In the genomic region with DNA sequence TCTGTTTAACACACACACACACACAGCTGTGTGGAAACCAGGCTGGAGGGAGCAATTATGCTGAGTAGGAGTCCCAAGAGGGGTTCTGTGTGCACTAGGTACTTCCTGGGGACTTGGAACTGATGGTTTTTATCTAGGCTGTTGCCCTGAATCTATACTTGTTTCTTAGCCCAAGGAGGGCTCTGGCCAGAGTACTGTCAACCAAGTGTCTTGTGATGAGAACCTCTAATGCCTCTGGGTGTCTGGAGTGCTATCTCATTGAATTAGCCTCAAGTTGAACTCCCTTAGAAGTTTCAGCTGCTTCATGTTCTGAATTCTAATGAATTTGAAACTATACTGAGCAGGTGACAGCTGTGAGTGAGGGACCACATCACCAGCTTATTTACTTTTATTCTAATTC, we compare ENCODE assay signal across 10 cellular contexts. TPM values are rescaled to one million over a fixed set of nuclear protein-coding genes. Genes with fewer than 3 reads are reported as not detected.
DNase-seq lines count a peak whose midpoint lies in the region; ATAC-seq and TF ChIP-seq lines count a peak whose summit lies in the region.
"Had no signal": no experiment of that assay in that cellular context is flagged by ENCODE, and none has a peak within 500 bp of the region (broad histone marks: within the 10 kb centered on the region; RNA-seq: fewer than 3 reads in every experiment).

No MANE protein-coding gene starts in this region.

- H3K4me3 Mint-ChIP-seq in naive thymus-derived CD8-positive, alpha-beta T cell: no peak overlapping the region
- H3K4me3 Mint-ChIP-seq: CD8-positive, alpha-beta memory T cell had no signal

- H3K27me3 ChIP-seq in psoas muscle (ENCODE audit: insufficient read depth in 3 of 3, low read length in 2 of 3): no peaks in the 10 kb centered on the region

- no peak overlapping the region for H3K4me3 ChIP-seq in psoas muscle
- H3K4me3 ChIP-seq: lung had no signal

- intact Hi-C loops in left cardiac atrium (cut with DNase I): no loop called here
- intact Hi-C loops in psoas muscle (cut with DNase I): no loop called here

- ATAC-seq in GM18511 (IDR thresholded peaks at IDR 0.05; ENCODE audit: unreplicated experiment) (peak; percentile 80), HG02763 (IDR thresholded peaks at IDR 0.05; ENCODE audit: unreplicated experiment) (peak; percentile 74), left cardiac atrium (peak; percentile 72 to 89), psoas muscle (no peak)
- no peak for ATAC-seq in naive thymus-derived CD8-positive, alpha-beta T cell

- no peak for TF ChIP-seq CTCF in psoas muscle (IDR thresholded peaks at IDR 0.05)

- peaks cover 0 to 2% (median 0%) of the 10 kb centered on the region in 4 donors for H3K4me1 Mint-ChIP-seq in naive thymus-derived CD8-positive, alpha-beta T cell
- H3K4me1 Mint-ChIP-seq: CD8-positive, alpha-beta memory T cell had no signal

- no peaks in the 10 kb centered on the region for H3K36me3 ChIP-seq in psoas muscle (ENCODE audit: insufficient read depth in 1 of 2, low read depth in 1 of 2)

- H3K4me1 ChIP-seq in psoas muscle: peaks cover 5% of the 10 kb centered on the region

- DNase-seq in NCI-H1436 (lab: John Stamatoyannopoulos, UW) (peak; percentile 88), left cardiac atrium (no peak), ecto neural progenitor cell (ENCODE audit: low spot score) (no peak), psoas muscle (no peak), AG20443 (ENCODE audit: low spot score) (no peak)
- DNase-seq in naive thymus-derived CD8-positive, alpha-beta T cell: no peak
- DNase-seq: CD8-positive, alpha-beta memory T cell had no signal

- no peaks in the 10 kb centered on the region for H3K27me3 Mint-ChIP-seq in naive thymus-derived CD8-positive, alpha-beta T cell
- H3K27me3 Mint-ChIP-seq: CD8-positive, alpha-beta memory T cell had no signal

- H3K27ac Mint-ChIP-seq in naive thymus-derived CD8-positive, alpha-beta T cell: no peak overlapping the region
- H3K27ac Mint-ChIP-seq: CD8-positive, alpha-beta memory T cell had no signal

- H3K9me3 Mint-ChIP-seq in naive thymus-derived CD8-positive, alpha-beta T cell: peaks cover 0 to 9% (median 0%) of the 10 kb centered on the region in 9 donors

- no peaks in the 10 kb centered on the region for H3K36me3 Mint-ChIP-seq in naive thymus-derived CD8-positive, alpha-beta T cell
- H3K36me3 Mint-ChIP-seq: CD8-positive, alpha-beta memory T cell had no signal

- H3K27ac ChIP-seq in psoas muscle: no peak overlapping the region

- POLR2A ChIA-PET in naive thymus-derived CD8-positive, alpha-beta T cell (lab: Charles Lee): no interaction called here

- H3K9me3 ChIP-seq in psoas muscle: no peaks in the 10 kb centered on the region

RNA-seq across cellular contexts. Expression of gene ARHGAP24, which starts 16.6 kb away (rescaled TPM):
- total RNA-seq in left cardiac atrium: 10 to 100 TPM; 30.2 to 38.3 TPM
- total RNA-seq in naive thymus-derived CD8-positive, alpha-beta T cell: 1 to 10 TPM; 4.4 to 7.3 TPM
- not detected for polyA plus RNA-seq in naive thymus-derived CD8-positive, alpha-beta T cell
- 10 to 100 TPM in 1 of 4 donors, 1 to 10 TPM in 3; 2.3 to 25.7 (median 4.8) TPM for total RNA-seq in psoas muscle
- 1 to 10 TPM; 2.4 to 9.3 (median 3.0) TPM for polyA plus RNA-seq in psoas muscle
- total RNA-seq: CD8-positive, alpha-beta memory T cell had no signal
- polyA plus RNA-seq: CD8-positive, alpha-beta memory T cell had no signal

Comparison
In these comparisons a context has a peak if more than half of its experiments do, and no peak if none do; other contexts are left out.
1. ATAC-seq: peak in GM18511 (single experiment), HG02763 (single experiment) and left cardiac atrium (2 of 2); none in naive thymus-derived CD8-positive, alpha-beta T cell (0 of 2) and psoas muscle (0 of 4).